ENCODE assay signal across 10 cellular contexts in genomic region chr1:99751877-99752504, GRCh38. TPM values are rescaled to one million over a fixed set of nuclear protein-coding genes. Genes with fewer than 3 reads are reported as not detected.
DNase-seq lines count a peak whose midpoint lies in the region; ATAC-seq and TF ChIP-seq lines count a peak whose summit lies in the region.
"Had no signal": no experiment of that assay in that cellular context is flagged by ENCODE, and none has a peak within 500 bp of the region (broad histone marks: within the 10 kb centered on the region; RNA-seq: fewer than 3 reads in every experiment).

No MANE protein-coding gene starts in this region.

- no peak for TF ChIP-seq POLR2A in upper lobe of left lung (IDR thresholded peaks at IDR 0.05)
- no peak for TF ChIP-seq POLR2A in prostate gland (IDR thresholded peaks at IDR 0.05)

- peaks cover 0 to 14% (median 6%) of the 10 kb centered on the region in 4 donors for H3K4me1 ChIP-seq in upper lobe of left lung
- no peaks in the 10 kb centered on the region for H3K4me1 ChIP-seq in prostate gland (replicated peaks)
- H3K4me1 ChIP-seq: gastroesophageal sphincter had no signal

- H3K27ac ChIP-seq in upper lobe of left lung (no peak overlapping the region), prostate gland (no peak overlapping the region)
- H3K27ac ChIP-seq: gastroesophageal sphincter, VCaP had no signal

- no peak for TF ChIP-seq CTCF in upper lobe of left lung (IDR thresholded peaks at IDR 0.05)
- TF ChIP-seq CTCF in GM13976 (IDR thresholded peaks at IDR 0.05; ENCODE audit: borderline replicate concordance, control extremely low read depth, extremely low read depth, insufficient read depth, missing control alignments), result no peak
- no peak for TF ChIP-seq CTCF in nephron progenitor cell (IDR thresholded peaks at IDR 0.05)
- TF ChIP-seq CTCF in prostate gland (IDR thresholded peaks at IDR 0.05), result no peak

- intact Hi-C loops in prostate gland (cut with DNase I), result no loop called here

- H3K4me1 Mint-ChIP-seq in nephron progenitor cell, result no peaks in the 10 kb centered on the region

- H3K9me3 ChIP-seq in upper lobe of left lung (no peaks in the 10 kb centered on the region), prostate gland (no peaks in the 10 kb centered on the region)
- H3K9me3 ChIP-seq: gastroesophageal sphincter had no signal

- no peak overlapping the region for H3K27ac Mint-ChIP-seq in nephron progenitor cell

- no peak overlapping the region for H3K4me3 Mint-ChIP-seq in nephron progenitor cell

- ATAC-seq in GM18868 (IDR thresholded peaks at IDR 0.05; ENCODE audit: unreplicated experiment) (peak; percentile 73), GM21390 (IDR thresholded peaks at IDR 0.05; ENCODE audit: unreplicated experiment) (peak; percentile 79), HG03095 (IDR thresholded peaks at IDR 0.05; ENCODE audit: unreplicated experiment) (peak; percentile 78), upper lobe of left lung (ENCODE audit: low FRiP score in 2 of 2) (no peak)
- ATAC-seq: gastroesophageal sphincter had no signal

- DNase-seq in glomerular visceral epithelial cell (ENCODE audit: extremely low spot score) (peak; percentile 17), upper lobe of left lung (no peak), GM13976 (ENCODE audit: low spot score) (no peak), nephron progenitor cell (no peak), prostate gland (ENCODE audit: low spot score) (no peak)

- H3K27me3 Mint-ChIP-seq in nephron progenitor cell (ENCODE audit: low read depth, poor library complexity), result no peaks in the 10 kb centered on the region

- H3K36me3 ChIP-seq in upper lobe of left lung, result peaks cover 0 to 2% (median 0%) of the 10 kb centered on the region in 4 donors
- H3K36me3 ChIP-seq in prostate gland, result no peaks in the 10 kb centered on the region
- H3K36me3 ChIP-seq: gastroesophageal sphincter had no signal

- H3K4me3 ChIP-seq in upper lobe of left lung (no peak overlapping the region), prostate gland (no peak overlapping the region)
- H3K4me3 ChIP-seq: gastroesophageal sphincter had no signal

- in situ Hi-C loops in GM13976 (cut with MboI; ENCODE audit: low sequenced_read_pairs, unreplicated experiment), result no loop called here

- TF ChIP-seq EP300 in upper lobe of left lung (IDR thresholded peaks at IDR 0.05), result no peak

- no peaks in the 10 kb centered on the region for H3K36me3 Mint-ChIP-seq in nephron progenitor cell (ENCODE audit: low read depth)

- H3K27me3 ChIP-seq in upper lobe of left lung, result no peaks in the 10 kb centered on the region
- no peaks in the 10 kb centered on the region for H3K27me3 ChIP-seq in prostate gland (replicated peaks; ENCODE audit: insufficient read depth)
- H3K27me3 ChIP-seq: gastroesophageal sphincter had no signal

- 93 to 98% methylated on average over 1 of the region's 1 CpG for WGBS in upper lobe of left lung, 2 donors
- 95% methylated on average over 1 of the region's 1 CpG for WGBS in prostate gland

- no peaks in the 10 kb centered on the region for H3K9me3 Mint-ChIP-seq in nephron progenitor cell

RNA-seq across cellular contexts. Expression of gene FRRS1, which starts 14.4 kb away (rescaled TPM):
- 10 to 100 TPM in 2 of 6 donors, 1 to 10 TPM in 4; 2.2 to 12.6 (median 9.3) TPM for total RNA-seq in upper lobe of left lung
- 10 to 100 TPM in 1 of 2 donors, 1 to 10 TPM in 1; 9.5 to 16.1 TPM for total RNA-seq in prostate gland

Comparison
In these comparisons a context has a peak if more than half of its experiments do, and no peak if none do; other contexts are left out.
1. ATAC-seq: peak in GM18868 (single experiment), GM21390 (single experiment) and HG03095 (single experiment); none in upper lobe of left lung (0 of 2).